Comparison of ENCODE assay signal across 9 cellular contexts in the genomic region with DNA sequence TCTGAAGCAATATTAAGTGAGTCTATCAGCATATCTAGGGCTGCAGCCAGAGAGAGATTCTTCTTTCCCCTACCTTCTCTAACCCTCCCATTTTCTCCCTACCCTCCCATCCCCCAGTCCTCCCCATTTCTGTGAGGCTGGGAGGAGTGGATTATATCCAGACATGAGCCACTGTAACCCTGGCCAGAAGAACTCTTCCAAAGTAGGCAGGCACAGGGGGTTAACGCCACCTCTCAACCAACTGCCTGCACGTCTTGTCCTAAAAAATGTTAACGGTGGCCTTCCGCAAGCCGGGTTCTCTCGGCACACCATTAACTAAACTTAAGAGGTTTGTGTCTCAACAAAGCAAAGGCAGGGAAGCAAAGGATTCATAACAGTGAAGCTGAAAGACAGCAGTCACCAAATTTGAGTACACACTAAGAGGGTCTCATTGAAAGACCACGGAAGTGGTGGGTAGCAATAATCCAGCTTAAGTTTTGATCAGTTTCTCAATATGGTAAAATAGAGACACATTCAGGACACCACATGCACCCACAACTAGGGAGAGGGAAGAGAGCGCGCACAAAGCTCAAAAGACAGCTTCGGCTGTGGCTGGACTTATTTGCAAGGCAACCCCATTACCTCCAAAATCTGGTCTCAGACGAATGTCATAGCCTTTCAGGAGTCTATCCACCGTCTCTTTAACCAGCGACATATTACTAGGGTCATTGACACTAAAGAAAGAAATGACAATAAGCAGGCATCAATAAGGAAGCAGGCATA. TPM values are rescaled to one million over a fixed set of nuclear protein-coding genes. Genes with fewer than 3 reads are reported as not detected.
DNase-seq lines count a peak whose midpoint lies in the region; ATAC-seq and TF ChIP-seq lines count a peak whose summit lies in the region.
"Had no signal": no experiment of that assay in that cellular context is flagged by ENCODE, and none has a peak within 500 bp of the region (broad histone marks: within the 10 kb centered on the region; RNA-seq: fewer than 3 reads in every experiment).

No MANE protein-coding gene starts in this region.

- peak overlapping the region; percentile 83 for H3K4me3 Mint-ChIP-seq in activated T-helper 2 cell treated with anti-CD3 and anti-CD28 coated beads, Interferon-gamma antibody, Interleukin-2, Interleukin-4, amounts not matched to agents 10 μg/mL and 5 μg/mL and 100 μg/mL, durations not matched to agents 14 hours and 24 hours and 36 hours (ENCODE audit: low read depth)

- H3K9me2 ChIP-seq in neural cell (ENCODE audit: insufficient read depth, low read length): no peaks in the 10 kb centered on the region
- no peaks in the 10 kb centered on the region for H3K9me2 ChIP-seq in Karpas-422 (replicated peaks; ENCODE audit: insufficient read depth, low read length)

- H2AFZ ChIP-seq in neural cell (ENCODE audit: low read depth, low read length): no peak overlapping the region
- H2AFZ ChIP-seq in Karpas-422 (ENCODE audit: low read length): no peak overlapping the region

- H3K4me1 ChIP-seq in Karpas-422 (ENCODE audit: low read length): no peaks in the 10 kb centered on the region

- H3K27ac Mint-ChIP-seq in activated T-helper 2 cell treated with anti-CD3 and anti-CD28 coated beads, Interferon-gamma antibody, Interleukin-2, Interleukin-4, amounts not matched to agents 10 μg/mL and 5 μg/mL and 100 μg/mL, durations not matched to agents 14 hours and 24 hours and 36 hours: no peak overlapping the region

- H3K27me3 Mint-ChIP-seq in activated T-helper 2 cell treated with anti-CD3 and anti-CD28 coated beads, Interferon-gamma antibody, Interleukin-2, Interleukin-4, amounts not matched to agents 10 μg/mL and 5 μg/mL and 100 μg/mL, durations not matched to agents 14 hours and 24 hours and 36 hours (ENCODE audit: low read depth): peaks cover 52% of the 10 kb centered on the region

- no peaks in the 10 kb centered on the region for H3K36me3 Mint-ChIP-seq in activated T-helper 2 cell treated with anti-CD3 and anti-CD28 coated beads, Interferon-gamma antibody, Interleukin-2, Interleukin-4, amounts not matched to agents 10 μg/mL and 5 μg/mL and 100 μg/mL, durations not matched to agents 14 hours and 24 hours and 36 hours (ENCODE audit: low read depth)

- peaks cover 19% of the 10 kb centered on the region for H3K4me1 Mint-ChIP-seq in activated T-helper 2 cell treated with anti-CD3 and anti-CD28 coated beads, Interferon-gamma antibody, Interleukin-2, Interleukin-4, amounts not matched to agents 10 μg/mL and 5 μg/mL and 100 μg/mL, durations not matched to agents 14 hours and 24 hours and 36 hours (ENCODE audit: low read depth)

- H3K27me3 ChIP-seq in neural cell (ENCODE audit: insufficient read depth, low read depth, low read length) (peaks cover 18% of the 10 kb centered on the region), Karpas-422 (ENCODE audit: low read length) (no peaks in the 10 kb centered on the region)

- H3K79me2 ChIP-seq in neural cell (replicated peaks; ENCODE audit: insufficient read depth, low read length) (peaks cover 25% of the 10 kb centered on the region), Karpas-422 (ENCODE audit: low read length) (no peaks in the 10 kb centered on the region)

- H3K27ac ChIP-seq in neural cell (ENCODE audit: low read length): peak overlapping the region; percentile 90
- no peak overlapping the region for H3K27ac ChIP-seq in Karpas-422 (ENCODE audit: low read length)

- no peak for TF ChIP-seq RAD21 in neural cell (conservative IDR thresholded peaks at IDR 0.05)

- peak; percentile 13 for ATAC-seq in GM21619 (IDR thresholded peaks at IDR 0.05; ENCODE audit: unreplicated experiment)

- H3K4me3 ChIP-seq in neural cell (ENCODE audit: low read length): peak overlapping the region; percentile 76
- no peak overlapping the region for H3K4me3 ChIP-seq in Karpas-422 (ENCODE audit: low read length)

- H3K9ac ChIP-seq in neural cell (ENCODE audit: low read length) (peak overlapping the region; percentile 90), Karpas-422 (ENCODE audit: low read length) (no peak overlapping the region)

- intact Hi-C loops in activated T-helper 2 cell treated with anti-CD3 and anti-CD28 coated beads, Interferon-gamma antibody, Interleukin-2, Interleukin-4, amounts not matched to agents 10 μg/mL and 5 μg/mL and 100 μg/mL, durations not matched to agents 14 hours and 24 hours and 36 hours (cut with micrococcal nuclease): loop anchor here (2.0 to 10.0 kb wide), 4 partner anchors 1039 to 1863 kb away; no protein-coding TSS in a partner anchor

- H3K4me2 ChIP-seq in neural cell (ENCODE audit: low read length) (peak overlapping the region; percentile 60), Karpas-422 (ENCODE audit: low read depth, low read length, poor library complexity, severe bottlenecking) (no peak overlapping the region)

- H3K9me3 ChIP-seq in neural cell (ENCODE audit: low read length) (no peaks in the 10 kb centered on the region), Karpas-422 (ENCODE audit: low read length) (no peaks in the 10 kb centered on the region; the same call in 1 of the 2 replicates)

- TF ChIP-seq CTCF in neural cell (IDR thresholded peaks at IDR 0.05; ENCODE audit: poor library complexity, severe bottlenecking): no peak

- H3F3A ChIP-seq in neural cell (ENCODE audit: insufficient read depth, low read length, poor library complexity, severe bottlenecking): peaks cover 3% of the 10 kb centered on the region

- no peaks in the 10 kb centered on the region for H3K9me3 Mint-ChIP-seq in activated T-helper 2 cell treated with anti-CD3 and anti-CD28 coated beads, Interferon-gamma antibody, Interleukin-2, Interleukin-4, amounts not matched to agents 10 μg/mL and 5 μg/mL and 100 μg/mL, durations not matched to agents 14 hours and 24 hours and 36 hours

- peak; percentile 2 for DNase-seq in GM03348 (ENCODE audit: low spot score)
- no peak for DNase-seq in activated T-helper 2 cell treated with anti-CD3 and anti-CD28 coated beads, Interferon-gamma antibody, Interleukin-2, Interleukin-4, amounts not matched to agents 10 μg/mL and 5 μg/mL and 100 μg/mL, durations not matched to agents 14 hours and 24 hours and 36 hours (ENCODE audit: low spot score)
- DNase-seq in Karpas-422: no peak
- DNase-seq in NOMO-1 (lab: John Stamatoyannopoulos, UW; ENCODE audit: unreplicated experiment in 2 of 2): no peak
- DNase-seq in NCI-H128 (lab: John Stamatoyannopoulos, UW; ENCODE audit: unreplicated experiment): no peak
- DNase-seq in DMS53 treated with DMSO at 0.1 percent for 48 hours (lab: John Stamatoyannopoulos, UW; ENCODE audit: unreplicated experiment): no peak

- H3K36me3 ChIP-seq in neural cell (ENCODE audit: insufficient read depth, low read length) (no peaks in the 10 kb centered on the region), Karpas-422 (ENCODE audit: insufficient read depth, low read length) (no peaks in the 10 kb centered on the region)

- H4K20me1 ChIP-seq in neural cell (ENCODE audit: insufficient read depth): no peaks in the 10 kb centered on the region
- H4K20me1 ChIP-seq in Karpas-422 (ENCODE audit: insufficient read depth, low read depth, low read length): no peaks in the 10 kb centered on the region

- TF ChIP-seq EP300 in neural cell (conservative IDR thresholded peaks at IDR 0.05; ENCODE audit: poor library complexity, severe bottlenecking): no peak

TF ChIP-seq in neural cell, 6 proteins besides CTCF, POLR2A, EP300 and RAD21:
- no peak for TF ChIP-seq SMC3 (conservative IDR thresholded peaks at IDR 0.05; ENCODE audit: poor library complexity)
- no peak for TF ChIP-seq TAF1 (IDR thresholded peaks at IDR 0.05; ENCODE audit: low read depth)
- TF ChIP-seq, protein P1, sequence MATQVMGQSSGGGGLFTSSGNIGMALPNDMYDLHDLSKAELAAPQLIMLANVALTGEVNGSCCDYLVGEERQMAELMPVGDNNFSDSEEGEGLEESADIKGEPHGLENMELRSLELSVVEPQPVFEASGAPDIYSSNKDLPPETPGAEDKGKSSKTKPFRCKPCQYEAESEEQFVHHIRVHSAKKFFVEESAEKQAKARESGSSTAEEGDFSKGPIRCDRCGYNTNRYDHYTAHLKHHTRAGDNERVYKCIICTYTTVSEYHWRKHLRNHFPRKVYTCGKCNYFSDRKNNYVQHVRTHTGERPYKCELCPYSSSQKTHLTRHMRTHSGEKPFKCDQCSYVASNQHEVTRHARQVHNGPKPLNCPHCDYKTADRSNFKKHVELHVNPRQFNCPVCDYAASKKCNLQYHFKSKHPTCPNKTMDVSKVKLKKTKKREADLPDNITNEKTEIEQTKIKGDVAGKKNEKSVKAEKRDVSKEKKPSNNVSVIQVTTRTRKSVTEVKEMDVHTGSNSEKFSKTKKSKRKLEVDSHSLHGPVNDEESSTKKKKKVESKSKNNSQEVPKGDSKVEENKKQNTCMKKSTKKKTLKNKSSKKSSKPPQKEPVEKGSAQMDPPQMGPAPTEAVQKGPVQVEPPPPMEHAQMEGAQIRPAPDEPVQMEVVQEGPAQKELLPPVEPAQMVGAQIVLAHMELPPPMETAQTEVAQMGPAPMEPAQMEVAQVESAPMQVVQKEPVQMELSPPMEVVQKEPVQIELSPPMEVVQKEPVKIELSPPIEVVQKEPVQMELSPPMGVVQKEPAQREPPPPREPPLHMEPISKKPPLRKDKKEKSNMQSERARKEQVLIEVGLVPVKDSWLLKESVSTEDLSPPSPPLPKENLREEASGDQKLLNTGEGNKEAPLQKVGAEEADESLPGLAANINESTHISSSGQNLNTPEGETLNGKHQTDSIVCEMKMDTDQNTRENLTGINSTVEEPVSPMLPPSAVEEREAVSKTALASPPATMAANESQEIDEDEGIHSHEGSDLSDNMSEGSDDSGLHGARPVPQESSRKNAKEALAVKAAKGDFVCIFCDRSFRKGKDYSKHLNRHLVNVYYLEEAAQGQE (IDR thresholded peaks at IDR 0.05; ENCODE audit: borderline replicate concordance): no peak
- no peak for TF ChIP-seq POLR2AphosphoS5 (IDR thresholded peaks at IDR 0.05)
- TF ChIP-seq MXI1 (conservative IDR thresholded peaks at IDR 0.05; ENCODE audit: poor library complexity, severe bottlenecking): no peak
- no peak for TF ChIP-seq EZH2 (IDR thresholded peaks at IDR 0.05; ENCODE audit: borderline replicate concordance, insufficient read depth, low read length, poor library complexity, severe bottlenecking)

RNA-seq across cellular contexts. Expression of a gene that starts 0.6 kb away (rescaled TPM):
- not detected in 2 replicates for total RNA-seq in activated T-helper 2 cell treated with anti-CD3 and anti-CD28 coated beads, Interferon-gamma antibody, Interleukin-2, Interleukin-4, amounts not matched to agents 10 μg/mL and 5 μg/mL and 100 μg/mL, durations not matched to agents 14 hours and 24 hours and 36 hours
- polyA plus RNA-seq in neural cell: 101 and 106 TPM in 2 replicates
- 291 and 342 TPM in 2 replicates for polyA minus RNA-seq in neural cell
- total RNA-seq in Karpas-422 (2014; rRNA removed; shearing (Covaris generic); ENCODE audit: low replicate concordance): not detected in 2 replicates
- total RNA-seq: dermis microvascular lymphatic vessel endothelial cell had no signal
